ENCODE assay signal across 21 cellular contexts in genomic region chr10:124481717-124482116, GRCh38. TPM values are rescaled to one million over a fixed set of nuclear protein-coding genes. Genes with fewer than 3 reads are reported as not detected.
DNase-seq lines count a peak whose midpoint lies in the region; ATAC-seq, FAIRE-seq and TF ChIP-seq lines count a peak whose summit lies in the region.
"Had no signal": no experiment of that assay in that cellular context is flagged by ENCODE, and none has a peak within 500 bp of the region (broad histone marks: within the 10 kb centered on the region; RNA-seq: fewer than 3 reads in every experiment).

No MANE protein-coding gene starts in this region.

- H3K27me3 Mint-ChIP-seq in HFFc6 (ENCODE audit: insufficient read depth), result no peaks in the 10 kb centered on the region

- H3K4me1 ChIP-seq in HUES6 (ENCODE audit: control insufficient read depth, insufficient read depth, low read length) (peaks cover 34% of the 10 kb centered on the region), H1 (replicated peaks in 1 of 4; ENCODE audit: control insufficient read depth in 3 of 4, insufficient read depth in 4 of 4, low read length in 3 of 4) (peaks cover 4 to 21% (median 11%) of the 10 kb centered on the region in 4 experiments), neuronal stem cell (ENCODE audit: control insufficient read depth in 2 of 2, insufficient read depth in 1 of 2, low read depth in 1 of 2, low read length in 2 of 2) (peaks cover 15 to 24% of the 10 kb centered on the region in 2 donors)

- H3K9me3 Mint-ChIP-seq in HFFc6, result no peaks in the 10 kb centered on the region
- no peaks in the 10 kb centered on the region for H3K9me3 Mint-ChIP-seq in activated naive CD4-positive, alpha-beta T cell treated with anti-CD3 and anti-CD28 coated beads, Interleukin-2, amount 50 U/mL, for 72 hours

- H4K20me1 ChIP-seq in H1 (replicated peaks in 1 of 2; ENCODE audit: control insufficient read depth in 1 of 2, insufficient read depth in 2 of 2, low read length in 2 of 2), result peaks cover 0 to 2% of the 10 kb centered on the region in 2 experiments

- no peak for FAIRE-seq in H1 (lab: Jason Lieb, UNC)
- FAIRE-seq: D721Med, G401.6 had no signal

- H3K4me3 Mint-ChIP-seq in HFFc6, result no peak overlapping the region

- peaks cover 10% of the 10 kb centered on the region for H3K36me3 ChIP-seq in HUES6 (ENCODE audit: control insufficient read depth, insufficient read depth, low read length)
- H3K36me3 ChIP-seq in H1 (ENCODE audit: control insufficient read depth in 2 of 4, insufficient read depth in 4 of 4, low read length in 3 of 4), result peaks cover 0 to 8% (median 2%) of the 10 kb centered on the region in 4 experiments; a peak in 5 of 8 replicates
- no peaks in the 10 kb centered on the region for H3K36me3 ChIP-seq in neuronal stem cell (replicated peaks in 1 of 2; ENCODE audit: control insufficient read depth in 2 of 2, insufficient read depth in 2 of 2, low read length in 2 of 2)

- CTCF ChIA-PET in H1 (lab: Charles Lee; ENCODE audit: partially characterized antibody), result interaction anchor here (1.2 to 3.2 kb wide), 4 partner anchors 9 to 51 kb away, joined by 3 to 14 read pairs (median 4); partner anchors contain the start of gene NKX1-2

- H3K23me2 ChIP-seq in H1 (ENCODE audit: low read depth, low read length), result 0 out of 2 replicates have a peak, but pooled peaks cover 2% of the 10 kb centered on the region

- H2AFZ ChIP-seq in H1 (ENCODE audit: low read length) (no peak overlapping the region), neuronal stem cell (ENCODE audit: low read length) (no peak overlapping the region)

- TF ChIP-seq RAD21 in H1 (IDR thresholded peaks at IDR 0.05 in 1 of 2, conservative IDR thresholded peaks at IDR 0.05 in 1 of 2; ENCODE audit: low read depth in 2 of 2, low read length in 2 of 2), result no peak

- H2BK20ac ChIP-seq in H1 (ENCODE audit: low read length), result no peak overlapping the region

- H3K4ac ChIP-seq in H1 (replicated peaks; ENCODE audit: insufficient read length, low read depth, low read length), result no peak overlapping the region
- no peak overlapping the region for H3K4ac ChIP-seq in neuronal stem cell (ENCODE audit: low read length)

- peak overlapping the region; percentile 78; the same call in 1 of the 2 replicates for H3K18ac ChIP-seq in H1 (ENCODE audit: extremely low read depth, low read length)
- peak overlapping the region; percentile 25 for H3K18ac ChIP-seq in neuronal stem cell (ENCODE audit: low read length)

- H3K9ac ChIP-seq in HUES6 (ENCODE audit: low read length), result peak overlapping the region; percentile 29
- H3K9ac ChIP-seq in H1 (replicated peaks in 1 of 4; ENCODE audit: extremely low read depth in 1 of 4, low read depth in 3 of 4, low read length in 3 of 4), result no peak overlapping the region
- peak overlapping the region; percentile 45 for H3K9ac ChIP-seq in neuronal stem cell (ENCODE audit: low read depth, low read length, poor library complexity)

- no peak overlapping the region for H3K4me2 ChIP-seq in H1 (ENCODE audit: insufficient read depth in 1 of 2, low read depth in 2 of 2, low read length in 2 of 2)
- H3K4me2 ChIP-seq in neuronal stem cell (ENCODE audit: insufficient read depth, low read length, poor library complexity, severe bottlenecking), result no peak overlapping the region

- H3K23ac ChIP-seq in H1 (ENCODE audit: insufficient read length), result no peak overlapping the region
- H3K23ac ChIP-seq in neuronal stem cell (ENCODE audit: low read depth, low read length, poor library complexity), result no peak overlapping the region

- no peak for ATAC-seq in GM19023 (IDR thresholded peaks at IDR 0.05; ENCODE audit: unreplicated experiment)
- no peak for ATAC-seq in activated naive CD4-positive, alpha-beta T cell treated with anti-CD3 and anti-CD28 coated beads, Interleukin-2, amount 50 U/mL, for 72 hours
- ATAC-seq: Panc1 had no signal

- TF ChIP-seq CTCF in H1 (IDR thresholded peaks at IDR 0.05; ENCODE audit: control extremely low read depth in 1 of 3, insufficient read depth in 1 of 3, low read depth in 1 of 3, low read length in 3 of 3) (no peak), HFFc6 (IDR thresholded peaks at IDR 0.05) (no peak)

- H3K27me3 ChIP-seq in HUES6 (ENCODE audit: control insufficient read depth, insufficient read depth, low read length) (no peaks in the 10 kb centered on the region), H1 (replicated peaks in 1 of 4; ENCODE audit: control insufficient read depth in 3 of 4, extremely low read depth in 1 of 4, insufficient read depth in 3 of 4, low read length in 3 of 4) (no peaks in the 10 kb centered on the region), neuronal stem cell (ENCODE audit: control insufficient read depth in 3 of 3, insufficient read depth in 3 of 3, low read depth in 1 of 3, low read length in 3 of 3) (no peaks in the 10 kb centered on the region)

- H3K56ac ChIP-seq in H1 (replicated peaks; ENCODE audit: insufficient read length, low read depth, low read length), result no peak overlapping the region

- H3K79me1 ChIP-seq in H1 (ENCODE audit: low read depth, low read length) (peaks cover 12% of the 10 kb centered on the region), neuronal stem cell (ENCODE audit: low read depth, low read length) (peaks cover 4% of the 10 kb centered on the region)

- no peak overlapping the region for H3K27ac Mint-ChIP-seq in HFFc6
- no peak overlapping the region for H3K27ac Mint-ChIP-seq in activated naive CD4-positive, alpha-beta T cell treated with anti-CD3 and anti-CD28 coated beads, Interleukin-2, amount 50 U/mL, for 72 hours

- no peaks in the 10 kb centered on the region for H3K79me2 ChIP-seq in H1 (ENCODE audit: control insufficient read depth in 1 of 2, insufficient read depth in 2 of 2, low read length in 2 of 2)

- no peak overlapping the region for H3K14ac ChIP-seq in H1 (ENCODE audit: insufficient read length)
- no peak overlapping the region for H3K14ac ChIP-seq in neuronal stem cell (ENCODE audit: low read length)

- H2BK15ac ChIP-seq in H1 (ENCODE audit: low read length) (peak overlapping the region; percentile 72; the same call in 1 of the 2 replicates), neuronal stem cell (ENCODE audit: low read length) (no peak overlapping the region)

- H2BK120ac ChIP-seq in H1 (replicated peaks; ENCODE audit: low read depth, low read length) (no peak overlapping the region), neuronal stem cell (ENCODE audit: low read depth, low read length) (no peak overlapping the region)

- no peak overlapping the region for H4K5ac ChIP-seq in H1 (ENCODE audit: insufficient read length, low read depth, low read length)

- H4K91ac ChIP-seq in H1 (replicated peaks; ENCODE audit: insufficient read length, low read length) (no peak overlapping the region), neuronal stem cell (ENCODE audit: low read depth, low read length, poor library complexity) (no peak overlapping the region)

- H2AK5ac ChIP-seq in H1 (ENCODE audit: low read depth, low read length) (no peak overlapping the region), neuronal stem cell (ENCODE audit: low read depth, low read length) (no peak overlapping the region)

- no peaks in the 10 kb centered on the region for H3K4me1 Mint-ChIP-seq in HFFc6 (ENCODE audit: low read depth)

- H2BK5ac ChIP-seq in H1 (ENCODE audit: low read depth, low read length) (no peak overlapping the region), neuronal stem cell (ENCODE audit: low read length) (no peak overlapping the region)

- H3K36me3 Mint-ChIP-seq in HFFc6 (ENCODE audit: low read depth), result peaks cover 4% of the 10 kb centered on the region; the same call in 1 of the 2 replicates
- peaks cover 0 to 3% of the 10 kb centered on the region in 2 donors for H3K36me3 Mint-ChIP-seq in activated naive CD4-positive, alpha-beta T cell treated with anti-CD3 and anti-CD28 coated beads, Interleukin-2, amount 50 U/mL, for 72 hours

- DNase-seq in DMS79 (lab: John Stamatoyannopoulos, UW) (peak; percentile 27), H1 (ENCODE audit: low read depth in 1 of 2, low spot score in 2 of 2) (no peak), neuronal stem cell (ENCODE audit: low spot score) (no peak), HFFc6 (no peak)
- no peak for DNase-seq in activated naive CD4-positive, alpha-beta T cell treated with anti-CD3 and anti-CD28 coated beads, Interleukin-2, amount 50 U/mL, for 72 hours (ENCODE audit: low spot score in 2 of 2)
- DNase-seq: GOT3, KBM-7, MM.1S, NCI-H2029, NCI-H69, SHP77 had no signal

- POLR2A ChIA-PET in H1 (lab: Charles Lee; ENCODE audit: partially characterized antibody), result interaction anchor here (1.0 kb wide), 1 partner anchor 63 kb away, joined by 3 read pairs; the partner anchor contains the start of gene OAT

- no peak for TF ChIP-seq EP300 in H1 (IDR thresholded peaks at IDR 0.05; ENCODE audit: borderline replicate concordance in 1 of 2, low read depth in 2 of 2, low read length in 2 of 2)

- H2BK12ac ChIP-seq in H1 (ENCODE audit: low read depth, low read length), result peak overlapping the region; percentile 6; the same call in 1 of the 2 replicates
- H2BK12ac ChIP-seq in neuronal stem cell (ENCODE audit: low read length), result no peak overlapping the region

- TF ChIP-seq POLR2A in H1 (IDR thresholded peaks at IDR 0.05; ENCODE audit: control extremely low read depth in 1 of 2, low read depth in 2 of 2, low read length in 2 of 2), result no peak

- H3K27ac ChIP-seq in HUES6 (ENCODE audit: low read depth, low read length) (0 out of 2 replicates have a peak overlapping the region, but pooled peaks have one; percentile 3), H1 (ENCODE audit: low read depth, low read length) (no peak overlapping the region), neuronal stem cell (replicated peaks; ENCODE audit: low read length) (no peak overlapping the region)
- H3K27ac ChIP-seq: RWPE1 had no signal

- H3K4me3 ChIP-seq in HUES6 (ENCODE audit: low read depth, low read length) (no peak overlapping the region), H1 (ENCODE audit: extremely low read depth in 1 of 4, insufficient read depth in 2 of 4, low read depth in 3 of 4, low read length in 4 of 4) (no peak overlapping the region), neuronal stem cell (ENCODE audit: low read length in 2 of 2) (no peak overlapping the region)

- H3K9me3 ChIP-seq in HUES6 (ENCODE audit: control insufficient read depth, insufficient read depth, low read depth, low read length) (peaks cover 4% of the 10 kb centered on the region), H1 (ENCODE audit: insufficient read depth in 2 of 2, low read depth in 1 of 2, low read length in 1 of 2) (peaks cover 4 to 5% of the 10 kb centered on the region in 2 experiments; a peak in 3 of 4 replicates), neuronal stem cell (replicated peaks in 1 of 2; ENCODE audit: control insufficient read depth in 2 of 2, insufficient read depth in 1 of 2, low read depth in 1 of 2, low read length in 2 of 2) (peaks cover 2 to 5% of the 10 kb centered on the region in 2 donors)

- H4K8ac ChIP-seq in H1 (ENCODE audit: extremely low read depth, insufficient read depth, low read length) (no peak overlapping the region), neuronal stem cell (ENCODE audit: low read depth, low read length) (no peak overlapping the region)

- WGBS in H1 (ENCODE audit: extremely low coverage in 1 of 2, insufficient coverage in 1 of 2, insufficient read length in 1 of 2, insufficient replicate concordance in 2 of 2, low coverage in 1 of 2, low lambda C conversion rate in 2 of 2, missing lambda C conversion rate in 1 of 2), 2 experiments, result 85% methylated on average over 6 of the region's 6 CpGs; no CpG with 5 or more reads in 1 of the 2 experiments
- no CpG with 5 or more reads among the region's 6 CpGs for WGBS in neuronal stem cell (ENCODE audit: extremely low coverage in 2 of 2, insufficient read length in 2 of 2, insufficient replicate concordance in 1 of 2), 2 donors

RNA-seq across cellular contexts. Expression of gene LHPP, which starts 20.1 kb away (rescaled TPM):
- 26.0 and 27.5 TPM in 2 replicates for total RNA-seq in H1 (2021; fragmentation: NEBNext Ultra II Directional; extraction: Animal tissue kit (Norgen Biotek cat#: 25700))
- 45.0 and 50.5 TPM in 2 replicates for polyA plus RNA-seq in H1 (2011; rRNA removed)
- polyA plus RNA-seq in H1 (2011; cell fraction: cytosol; rRNA removed), result 39.2 TPM
- 40.4 TPM for polyA plus RNA-seq in H1 (2011; cell fraction: nucleus; rRNA removed)
- 20.9 to 42.0 TPM (median 37.2 TPM) in 4 replicates for polyA plus RNA-seq in H1 (2012, experiment 1 of 2)
- polyA plus RNA-seq in H1 (2012, experiment 2 of 2), result 36.6 TPM
- polyA plus RNA-seq in H1 (2013, experiment 1 of 2), result 18.9 TPM
- polyA plus RNA-seq in H1 (2013, experiment 2 of 2), result 18.9 TPM
- polyA minus RNA-seq in H1 (2011; rRNA and poly(A)+ RNA removed), result 19.6 and 21.2 TPM in 2 replicates
- 10.4 TPM for polyA minus RNA-seq in H1 (2011; cell fraction: cytosol; rRNA and poly(A)+ RNA removed)
- 24.9 TPM for polyA minus RNA-seq in H1 (2011; cell fraction: nucleus; rRNA and poly(A)+ RNA removed)
- polyA plus RNA-seq in neuronal stem cell (2013, experiment 1 of 2), result 14.7 TPM
- 13.6 TPM for polyA plus RNA-seq in neuronal stem cell (2013, experiment 2 of 2)
- 10 to 100 TPM; 12.5 to 17.3 (median 14.0) TPM for total RNA-seq in HFFc6 (2021; fragmentation: NEBNext Ultra II Directional; extraction: Animal tissue kit (Norgen Biotek cat#: 25700))
- 10 to 100 TPM; 12.5 to 13.0 TPM for total RNA-seq in activated naive CD4-positive, alpha-beta T cell treated with anti-CD3 and anti-CD28 coated beads, Interleukin-2, amount 50 U/mL, for 72 hours

RNA-seq across cellular contexts. Expression of gene NKX1-2, which starts 31.9 kb away (rescaled TPM):
- total RNA-seq in H1 (2021; fragmentation: NEBNext Ultra II Directional; extraction: Animal tissue kit (Norgen Biotek cat#: 25700)), result 33.9 and 34.9 TPM in 2 replicates
- polyA plus RNA-seq in H1 (2011; rRNA removed), result 11.5 and 12.7 TPM in 2 replicates
- polyA plus RNA-seq in H1 (2011; cell fraction: cytosol; rRNA removed), result 17.0 TPM
- polyA plus RNA-seq in H1 (2011; cell fraction: nucleus; rRNA removed), result 9.4 TPM
- 17.0 to 28.5 TPM (median 22.6 TPM) in 4 replicates for polyA plus RNA-seq in H1 (2012, experiment 1 of 2)
- 25.6 TPM for polyA plus RNA-seq in H1 (2012, experiment 2 of 2)
- polyA plus RNA-seq in H1 (2013, experiment 1 of 2), result 22.8 TPM
- 23.9 TPM for polyA plus RNA-seq in H1 (2013, experiment 2 of 2)
- polyA minus RNA-seq in H1 (2011; rRNA and poly(A)+ RNA removed), result 18.1 and 19.2 TPM in 2 replicates
- 29.8 TPM for polyA minus RNA-seq in H1 (2011; cell fraction: cytosol; rRNA and poly(A)+ RNA removed)
- polyA minus RNA-seq in H1 (2011; cell fraction: nucleus; rRNA and poly(A)+ RNA removed), result 15.2 TPM
- 0.06 TPM for polyA plus RNA-seq in neuronal stem cell (2013, experiment 1 of 2)
- polyA plus RNA-seq in neuronal stem cell (2013, experiment 2 of 2), result 0.07 TPM
- not detected for total RNA-seq in HFFc6 (2021; fragmentation: NEBNext Ultra II Directional; extraction: Animal tissue kit (Norgen Biotek cat#: 25700))
- not detected for total RNA-seq in activated naive CD4-positive, alpha-beta T cell treated with anti-CD3 and anti-CD28 coated beads, Interleukin-2, amount 50 U/mL, for 72 hours
- total RNA-seq: A172, HT-29, OCI-LY7 had no signal
- polyA plus RNA-seq: BJ had no signal

Comparison
In these comparisons a context has a peak if more than half of its experiments do, and no peak if none do; other contexts are left out.
1. H3K9ac ChIP-seq: peak in HUES6 (single experiment) and neuronal stem cell (single experiment); none in H1 (0 of 4).
2. RNA of gene NKX1-2, which starts 31.9 kb away (total RNA-seq): 33.9 to 34.9 TPM in H1; not detected in HFFc6 and not detected in activated naive CD4-positive, alpha-beta T cell treated with anti-CD3 and anti-CD28 coated beads, Interleukin-2, amount 50 U/mL, for 72 hours; every median in the first group is over 10 times any median in the second.